1 cellular context compared by ENCODE assay signal in the genomic region with DNA sequence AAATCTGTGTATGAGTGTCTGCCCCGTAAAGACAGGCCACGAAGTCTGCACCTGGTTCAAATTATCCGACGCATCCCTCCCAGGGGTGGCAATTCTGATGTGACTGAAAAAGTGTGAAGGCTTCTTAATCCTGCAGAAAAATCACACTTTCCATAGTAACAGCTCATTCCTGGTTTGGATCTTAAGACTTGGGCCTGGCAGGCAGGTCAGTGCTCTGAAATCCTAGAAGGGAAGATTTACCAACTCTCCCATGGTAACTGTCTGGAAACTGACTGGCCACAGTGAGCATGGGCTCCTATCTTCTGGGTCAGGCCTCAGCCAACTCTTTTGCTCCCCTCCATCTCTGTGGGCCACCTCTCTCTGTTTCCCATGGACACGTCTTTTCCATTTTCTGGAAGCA.
TF ChIP-seq lines count a peak whose summit lies in the region.

No MANE protein-coding gene starts in this region.

TF ChIP-seq in HCT116, 20 proteins besides CTCF, POLR2A, EP300 and RAD21:
- TF ChIP-seq, protein P1, sequence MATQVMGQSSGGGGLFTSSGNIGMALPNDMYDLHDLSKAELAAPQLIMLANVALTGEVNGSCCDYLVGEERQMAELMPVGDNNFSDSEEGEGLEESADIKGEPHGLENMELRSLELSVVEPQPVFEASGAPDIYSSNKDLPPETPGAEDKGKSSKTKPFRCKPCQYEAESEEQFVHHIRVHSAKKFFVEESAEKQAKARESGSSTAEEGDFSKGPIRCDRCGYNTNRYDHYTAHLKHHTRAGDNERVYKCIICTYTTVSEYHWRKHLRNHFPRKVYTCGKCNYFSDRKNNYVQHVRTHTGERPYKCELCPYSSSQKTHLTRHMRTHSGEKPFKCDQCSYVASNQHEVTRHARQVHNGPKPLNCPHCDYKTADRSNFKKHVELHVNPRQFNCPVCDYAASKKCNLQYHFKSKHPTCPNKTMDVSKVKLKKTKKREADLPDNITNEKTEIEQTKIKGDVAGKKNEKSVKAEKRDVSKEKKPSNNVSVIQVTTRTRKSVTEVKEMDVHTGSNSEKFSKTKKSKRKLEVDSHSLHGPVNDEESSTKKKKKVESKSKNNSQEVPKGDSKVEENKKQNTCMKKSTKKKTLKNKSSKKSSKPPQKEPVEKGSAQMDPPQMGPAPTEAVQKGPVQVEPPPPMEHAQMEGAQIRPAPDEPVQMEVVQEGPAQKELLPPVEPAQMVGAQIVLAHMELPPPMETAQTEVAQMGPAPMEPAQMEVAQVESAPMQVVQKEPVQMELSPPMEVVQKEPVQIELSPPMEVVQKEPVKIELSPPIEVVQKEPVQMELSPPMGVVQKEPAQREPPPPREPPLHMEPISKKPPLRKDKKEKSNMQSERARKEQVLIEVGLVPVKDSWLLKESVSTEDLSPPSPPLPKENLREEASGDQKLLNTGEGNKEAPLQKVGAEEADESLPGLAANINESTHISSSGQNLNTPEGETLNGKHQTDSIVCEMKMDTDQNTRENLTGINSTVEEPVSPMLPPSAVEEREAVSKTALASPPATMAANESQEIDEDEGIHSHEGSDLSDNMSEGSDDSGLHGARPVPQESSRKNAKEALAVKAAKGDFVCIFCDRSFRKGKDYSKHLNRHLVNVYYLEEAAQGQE (IDR thresholded peaks at IDR 0.05; ENCODE audit: low read depth) = no peak
- TF ChIP-seq, protein P2, sequence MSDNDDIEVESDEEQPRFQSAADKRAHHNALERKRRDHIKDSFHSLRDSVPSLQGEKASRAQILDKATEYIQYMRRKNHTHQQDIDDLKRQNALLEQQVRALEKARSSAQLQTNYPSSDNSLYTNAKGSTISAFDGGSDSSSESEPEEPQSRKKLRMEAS (IDR thresholded peaks at IDR 0.05) = no peak
- no peak for TF ChIP-seq ELF1 (IDR thresholded peaks at IDR 0.05; ENCODE audit: borderline replicate concordance, low read depth)
- no peak for TF ChIP-seq ZNF274 (IDR thresholded peaks at IDR 0.05; ENCODE audit: low read depth, low read length)
- no peak for TF ChIP-seq SP1 (IDR thresholded peaks at IDR 0.05; ENCODE audit: low read depth)
- TF ChIP-seq EGR1 (IDR thresholded peaks at IDR 0.05; ENCODE audit: low read depth) = no peak
- TF ChIP-seq, protein P3, sequence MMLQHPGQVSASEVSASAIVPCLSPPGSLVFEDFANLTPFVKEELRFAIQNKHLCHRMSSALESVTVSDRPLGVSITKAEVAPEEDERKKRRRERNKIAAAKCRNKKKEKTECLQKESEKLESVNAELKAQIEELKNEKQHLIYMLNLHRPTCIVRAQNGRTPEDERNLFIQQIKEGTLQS (IDR thresholded peaks at IDR 0.05) = no peak
- TF ChIP-seq CEBPB (IDR thresholded peaks at IDR 0.05; ENCODE audit: low read depth) = no peak
- TF ChIP-seq CBX3 (IDR thresholded peaks at IDR 0.05; ENCODE audit: low read depth) = no peak
- TF ChIP-seq EZH2phosphoT487 (IDR thresholded peaks at IDR 0.05; ENCODE audit: borderline replicate concordance) = no peak
- TF ChIP-seq YY1 (IDR thresholded peaks at IDR 0.05; ENCODE audit: extremely low read depth, insufficient replicate concordance, low read depth, low read length) = no peak
- TF ChIP-seq EZH2 (IDR thresholded peaks at IDR 0.05) = no peak
- no peak for TF ChIP-seq SIN3A (IDR thresholded peaks at IDR 0.05; ENCODE audit: low read depth)
- no peak for TF ChIP-seq SRF (IDR thresholded peaks at IDR 0.05; ENCODE audit: low read depth)
- TF ChIP-seq FOSL1 (IDR thresholded peaks at IDR 0.05; ENCODE audit: low read depth) = no peak
- no peak; the same call in 1 of the 2 replicates for TF ChIP-seq POLR2AphosphoS5 (IDR thresholded peaks at IDR 0.05; ENCODE audit: low read depth, low read length)
